Comparison of ENCODE assay signal across 26 cellular contexts in the genomic region with DNA sequence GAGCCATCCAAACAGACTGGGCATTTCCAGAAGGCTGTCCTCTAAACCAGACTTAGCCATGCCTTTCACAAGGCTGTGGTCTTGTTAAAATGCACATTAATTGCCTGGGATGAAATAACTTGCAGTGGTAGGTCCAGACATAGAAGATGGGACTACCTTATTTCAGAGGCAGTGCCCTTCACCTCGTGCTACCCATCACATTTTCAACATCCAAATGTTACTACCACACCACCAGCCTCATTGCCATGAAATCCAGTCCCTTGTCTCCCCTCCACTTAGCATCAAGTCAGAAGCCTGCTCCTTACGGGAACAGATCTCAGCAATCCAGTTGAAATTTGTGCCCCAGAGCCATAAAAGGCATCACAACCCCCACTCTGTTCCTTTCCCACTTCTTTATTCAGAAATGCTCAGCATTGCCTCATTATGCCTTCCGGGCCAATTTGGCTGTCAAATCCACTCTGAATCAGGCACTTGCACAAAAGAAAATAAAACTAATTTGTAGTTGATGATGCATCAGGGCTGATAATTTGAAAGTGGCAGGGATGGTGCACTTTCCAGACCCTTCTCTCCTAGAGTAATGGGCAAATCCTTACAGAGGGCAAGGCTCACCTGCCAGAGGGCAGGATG.
DNase-seq lines count a peak whose midpoint lies in the region; ATAC-seq and TF ChIP-seq lines count a peak whose summit lies in the region.
"Had no signal": no experiment of that assay in that cellular context is flagged by ENCODE, and none has a peak within 500 bp of the region (broad histone marks: within the 10 kb centered on the region; RNA-seq: fewer than 3 reads in every experiment).

No MANE protein-coding gene starts in this region.

- H4K20me1 ChIP-seq in mammary epithelial cell (ENCODE audit: insufficient read depth, low read length) = no peaks in the 10 kb centered on the region
- H4K20me1 ChIP-seq: BLaER1 had no signal

- no peaks in the 10 kb centered on the region for H3K4me1 Mint-ChIP-seq in activated naive CD4-positive, alpha-beta T cell treated with anti-CD3 and anti-CD28 coated beads for 36 hours (ENCODE audit: low read depth)
- H3K4me1 Mint-ChIP-seq: activated CD8-positive, alpha-beta memory T cell treated with anti-CD3 and anti-CD28 coated beads, Interleukin-2, amount 10 ng/mL, durations not matched to agents 7 days and 5 days; activated naive CD8-positive, alpha-beta T cell treated with anti-CD3 and anti-CD28 coated beads, Interleukin-2, amount 50 U/mL, for 24 hours; immature natural killer cell; neural progenitor cell; T-cell had no signal

- H3K4me1 ChIP-seq in mammary epithelial cell (ENCODE audit: insufficient read depth, low read length) (peaks cover 10% of the 10 kb centered on the region), lower lobe of right lung (no peaks in the 10 kb centered on the region)
- H3K4me1 ChIP-seq: BLaER1, neural progenitor cell, SJSA1 had no signal

- intact Hi-C loops in mammary epithelial cell (cut with micrococcal nuclease) = no loop called here
- intact Hi-C loops in cardiac septum (cut with DNase I) = loop anchor here (5.0 kb wide), 1 partner anchor 129 kb away; no protein-coding TSS in a partner anchor
- intact Hi-C loops in activated naive CD4-positive, alpha-beta T cell treated with anti-CD3 and anti-CD28 coated beads for 36 hours (cut with micrococcal nuclease) = no loop called here
- intact Hi-C loops in lower lobe of right lung (cut with DNase I) = no loop called here

- no peak overlapping the region for H2AFZ ChIP-seq in mammary epithelial cell (ENCODE audit: low read depth, low read length)
- H2AFZ ChIP-seq: neural progenitor cell had no signal

- H3K36me3 Mint-ChIP-seq in activated naive CD4-positive, alpha-beta T cell treated with anti-CD3 and anti-CD28 coated beads for 36 hours (ENCODE audit: low read depth) = no peaks in the 10 kb centered on the region
- H3K36me3 Mint-ChIP-seq: activated CD8-positive, alpha-beta memory T cell treated with anti-CD3 and anti-CD28 coated beads, Interleukin-2, amount 10 ng/mL, durations not matched to agents 7 days and 5 days; immature natural killer cell; neural progenitor cell; T-cell had no signal

- dilution Hi-C loops in mammary epithelial cell (cut with HindIII; ENCODE audit: low sequenced_read_pairs) = no loop called here

- no peaks in the 10 kb centered on the region for H3K79me2 ChIP-seq in mammary epithelial cell (ENCODE audit: insufficient read depth, low read length)

- TF ChIP-seq CTCF in mammary epithelial cell (conservative IDR thresholded peaks at IDR 0.05 in 1 of 2, IDR thresholded peaks at IDR 0.05 in 1 of 2; ENCODE audit: extremely low read depth in 1 of 2, insufficient read depth in 1 of 2, low read depth in 1 of 2, low read length in 2 of 2) (no peak), lower lobe of right lung (IDR thresholded peaks at IDR 0.05) (no peak)

- H3K9ac ChIP-seq in mammary epithelial cell (ENCODE audit: insufficient read depth, low read length) = no peak overlapping the region
- H3K9ac ChIP-seq: BLaER1, neural progenitor cell had no signal

- no peak overlapping the region for H3K4me3 Mint-ChIP-seq in activated naive CD4-positive, alpha-beta T cell treated with anti-CD3 and anti-CD28 coated beads for 36 hours
- H3K4me3 Mint-ChIP-seq: activated CD8-positive, alpha-beta memory T cell treated with anti-CD3 and anti-CD28 coated beads, Interleukin-2, amount 10 ng/mL, durations not matched to agents 7 days and 5 days; activated naive CD8-positive, alpha-beta T cell treated with anti-CD3 and anti-CD28 coated beads, Interleukin-2, amount 50 U/mL, for 24 hours; activated T-cell treated with anti-CD3 and anti-CD28 coated beads, Interleukin-2, amount 50 U/mL, for 72 hours; immature natural killer cell; neural progenitor cell; T-cell had no signal

- ATAC-seq in HG02981 (IDR thresholded peaks at IDR 0.05; ENCODE audit: unreplicated experiment) = no peak
- no peak for ATAC-seq in SK-N-SH treated with all-trans-retinoic acid at 6 μM for 48 hours
- no peak for ATAC-seq in lower lobe of right lung
- ATAC-seq: activated CD8-positive, alpha-beta memory T cell treated with anti-CD3 and anti-CD28 coated beads, Interleukin-2, amount 10 ng/mL, durations not matched to agents 7 days and 5 days; activated naive CD8-positive, alpha-beta T cell treated with anti-CD3 and anti-CD28 coated beads, Interleukin-2, amount 50 U/mL, for 24 hours; activated T-cell treated with anti-CD3 and anti-CD28 coated beads, Interleukin-2, amount 50 U/mL, for 72 hours; HCT116; T-cell had no signal

- H3K9me3 ChIP-seq in mammary epithelial cell (replicated peaks; ENCODE audit: insufficient read depth, low read length) = no peaks in the 10 kb centered on the region
- no peaks in the 10 kb centered on the region for H3K9me3 ChIP-seq in lower lobe of right lung
- H3K9me3 ChIP-seq: BLaER1, SJSA1, tibial nerve had no signal

- peaks cover 1% of the 10 kb centered on the region for H3K27me3 Mint-ChIP-seq in activated naive CD4-positive, alpha-beta T cell treated with anti-CD3 and anti-CD28 coated beads for 36 hours (ENCODE audit: low read depth)
- H3K27me3 Mint-ChIP-seq: activated CD8-positive, alpha-beta memory T cell treated with anti-CD3 and anti-CD28 coated beads, Interleukin-2, amount 10 ng/mL, durations not matched to agents 7 days and 5 days; activated naive CD8-positive, alpha-beta T cell treated with anti-CD3 and anti-CD28 coated beads, Interleukin-2, amount 50 U/mL, for 24 hours had no signal

- no peaks in the 10 kb centered on the region for H3K9me3 Mint-ChIP-seq in activated naive CD4-positive, alpha-beta T cell treated with anti-CD3 and anti-CD28 coated beads for 36 hours
- H3K9me3 Mint-ChIP-seq: activated naive CD8-positive, alpha-beta T cell treated with anti-CD3 and anti-CD28 coated beads, Interleukin-2, amount 50 U/mL, for 24 hours; neural progenitor cell; T-cell had no signal

- CTCF ChIA-PET in mammary epithelial cell (lab: Charles Lee; ENCODE audit: low non-redundant PET) = no interaction called here
- CTCF ChIA-PET in activated naive CD4-positive, alpha-beta T cell treated with anti-CD3 and anti-CD28 coated beads for 36 hours (lab: Charles Lee) = no interaction called here

- BruUV-seq in mammary epithelial cell (replicated peaks; lab: Mats Ljungman, UMichigan) = no TSS peak

- H3K36me3 ChIP-seq in mammary epithelial cell (ENCODE audit: insufficient read depth, low read length) = no peaks in the 10 kb centered on the region
- no peaks in the 10 kb centered on the region for H3K36me3 ChIP-seq in lower lobe of right lung
- H3K36me3 ChIP-seq: BLaER1, neural progenitor cell, SJSA1, tibial nerve had no signal

- no peak overlapping the region for H3K27ac ChIP-seq in mammary epithelial cell (ENCODE audit: insufficient read depth, low read depth, low read length)
- no peak overlapping the region for H3K27ac ChIP-seq in lower lobe of right lung
- H3K27ac ChIP-seq: BLaER1, neural progenitor cell, SJSA1 had no signal

- DNase-seq in NCI-H446 treated with DMSO at 0.1 percent for 48 hours (lab: John Stamatoyannopoulos, UW) (peak; percentile 68), mammary epithelial cell (peak; percentile 13), cardiac septum (ENCODE audit: low spot score) (peak; percentile 31), pons (ENCODE audit: low spot score) (peak; percentile 3), lower lobe of right lung (no peak)
- DNase-seq in activated naive CD4-positive, alpha-beta T cell treated with anti-CD3 and anti-CD28 coated beads for 36 hours = no peak
- DNase-seq: activated CD4-positive, CD25-positive, alpha-beta regulatory T cell; activated CD8-positive, alpha-beta memory T cell treated with anti-CD3 and anti-CD28 coated beads, Interleukin-2, amount 10 ng/mL, durations not matched to agents 7 days and 5 days; activated naive CD8-positive, alpha-beta T cell treated with anti-CD3 and anti-CD28 coated beads, Interleukin-2, amount 50 U/mL, for 24 hours; activated T-cell treated with anti-CD3 and anti-CD28 coated beads, Interleukin-2, amount 50 U/mL, for 72 hours; DMS53; immature natural killer cell; IMR-90; mesendoderm; NCI-H146; NCI-H2107; NCI-H774; stimulated activated CD4-positive, alpha-beta T cell treated with anti-CD3 and anti-CD28 coated beads, Interleukin-4, amount 100 ng/mL, for 24 hours; T-cell had no signal

- H3K27me3 ChIP-seq in mammary epithelial cell (ENCODE audit: insufficient read depth, low read length) (no peaks in the 10 kb centered on the region), lower lobe of right lung (ENCODE audit: low read depth) (no peaks in the 10 kb centered on the region)
- H3K27me3 ChIP-seq: BLaER1, neural progenitor cell, SJSA1, tibial nerve had no signal

- H3K4me3 ChIP-seq in mammary epithelial cell (replicated peaks in 1 of 3; ENCODE audit: insufficient read depth in 1 of 3, low read depth in 2 of 3, low read length in 3 of 3) = no peak overlapping the region
- no peak overlapping the region for H3K4me3 ChIP-seq in lower lobe of right lung
- H3K4me3 ChIP-seq: BLaER1, neural progenitor cell, SJSA1, tibial nerve had no signal

- H3K4me2 ChIP-seq in mammary epithelial cell (ENCODE audit: insufficient read depth, low read depth, low read length) = no peak overlapping the region
- H3K4me2 ChIP-seq: BLaER1, neural progenitor cell had no signal

- no peak overlapping the region for H3K27ac Mint-ChIP-seq in activated naive CD4-positive, alpha-beta T cell treated with anti-CD3 and anti-CD28 coated beads for 36 hours
- H3K27ac Mint-ChIP-seq: activated CD8-positive, alpha-beta memory T cell treated with anti-CD3 and anti-CD28 coated beads, Interleukin-2, amount 10 ng/mL, durations not matched to agents 7 days and 5 days; activated naive CD8-positive, alpha-beta T cell treated with anti-CD3 and anti-CD28 coated beads, Interleukin-2, amount 50 U/mL, for 24 hours; activated T-cell treated with anti-CD3 and anti-CD28 coated beads, Interleukin-2, amount 50 U/mL, for 72 hours; immature natural killer cell; neural progenitor cell; T-cell had no signal

- 35% methylated on average over 3 of the region's 3 CpGs for WGBS in mammary epithelial cell (ENCODE audit: low coverage, missing lambda C conversion rate)

- in situ Hi-C loops in mammary epithelial cell (cut with MboI; ENCODE audit: low sequenced_read_pairs in 2 of 2) = no loop called here

TF ChIP-seq in SK-N-SH treated with all-trans-retinoic acid at 6 μM for 48 hours, 23 proteins besides CTCF, POLR2A, EP300 and RAD21 (continues in another document):
- TF ChIP-seq, protein P1, sequence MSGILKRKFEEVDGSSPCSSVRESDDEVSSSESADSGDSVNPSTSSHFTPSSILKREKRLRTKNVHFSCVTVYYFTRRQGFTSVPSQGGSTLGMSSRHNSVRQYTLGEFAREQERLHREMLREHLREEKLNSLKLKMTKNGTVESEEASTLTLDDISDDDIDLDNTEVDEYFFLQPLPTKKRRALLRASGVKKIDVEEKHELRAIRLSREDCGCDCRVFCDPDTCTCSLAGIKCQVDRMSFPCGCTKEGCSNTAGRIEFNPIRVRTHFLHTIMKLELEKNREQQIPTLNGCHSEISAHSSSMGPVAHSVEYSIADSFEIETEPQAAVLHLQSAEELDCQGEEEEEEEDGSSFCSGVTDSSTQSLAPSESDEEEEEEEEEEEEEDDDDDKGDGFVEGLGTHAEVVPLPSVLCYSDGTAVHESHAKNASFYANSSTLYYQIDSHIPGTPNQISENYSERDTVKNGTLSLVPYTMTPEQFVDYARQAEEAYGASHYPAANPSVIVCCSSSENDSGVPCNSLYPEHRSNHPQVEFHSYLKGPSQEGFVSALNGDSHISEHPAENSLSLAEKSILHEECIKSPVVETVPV (CRISPR knock-in tag; IDR thresholded peaks at IDR 0.05) = no peak
- TF ChIP-seq PPARA (CRISPR knock-in tag; IDR thresholded peaks at IDR 0.05; ENCODE audit: borderline replicate concordance) = no peak

Comparison
In these comparisons a context has a peak if more than half of its experiments do, and no peak if none do; other contexts are left out.
1. DNase-seq: peak in NCI-H446 treated with DMSO at 0.1 percent for 48 hours (single experiment), mammary epithelial cell (single experiment), cardiac septum (single experiment) and pons (single experiment); none in activated naive CD4-positive, alpha-beta T cell treated with anti-CD3 and anti-CD28 coated beads for 36 hours (single experiment) and lower lobe of right lung (single experiment).